ENCODE assay signal across 25 cellular contexts in genomic region chr1:51304360-51304759, GRCh38. TPM values are rescaled to one million over a fixed set of nuclear protein-coding genes. Genes with fewer than 3 reads are reported as not detected.
"Had no signal": no experiment of that assay in that cellular context is flagged by ENCODE, and none has a peak within 500 bp of the region (broad histone marks: within the 10 kb centered on the region; RNA-seq: fewer than 3 reads in every experiment).

No MANE protein-coding gene starts in this region.

- DNase-seq: activated B cell treated with CpG ODN at 0.5 μM for 24 hours; activated CD4-positive, alpha-beta T cell treated with anti-CD3 and anti-CD28 coated beads for 4 hours; activated CD8-positive, alpha-beta memory T cell treated with anti-CD3 and anti-CD28 coated beads, Interleukin-2, amount 10 ng/mL, durations not matched to agents 7 days and 5 days; activated naive CD8-positive, alpha-beta T cell treated with anti-CD3 and anti-CD28 coated beads, Interleukin-2, amount 10 ng/mL, durations not matched to agents 7 days and 5 days; activated T-cell treated with anti-CD3 and anti-CD28 coated beads for 4 hours; anterior cingulate cortex; effector memory CD4-positive, alpha-beta T cell; gastrocnemius medialis; hippocampal formation; kidney glomerular epithelial cell; left lung; naive thymus-derived CD4-positive, alpha-beta T cell; retina; stimulated activated CD4-positive, alpha-beta T cell treated with anti-CD3 and anti-CD28 coated beads, Interleukin-4, amount 100 ng/mL, for 1 hour; SW 1271; T-helper 17 cell; upper lobe of left lung had no signal

- H3K4me3 ChIP-seq: body of pancreas, cardiac muscle cell, gastrocnemius medialis, left lung, lung, neural progenitor cell, SK-N-MC had no signal

- H3K4me3 Mint-ChIP-seq: activated CD4-positive, alpha-beta memory T cell treated with anti-CD3 and anti-CD28 coated beads for 36 hours; activated CD8-positive, alpha-beta memory T cell treated with anti-CD3 and anti-CD28 coated beads, Interleukin-2, amount 10 ng/mL, durations not matched to agents 7 days and 5 days; activated naive CD8-positive, alpha-beta T cell treated with anti-CD3 and anti-CD28 coated beads, Interleukin-2, amount 10 ng/mL, durations not matched to agents 7 days and 5 days; naive thymus-derived CD4-positive, alpha-beta T cell; neural progenitor cell; T-helper 17 cell had no signal

- H3K27ac Mint-ChIP-seq: activated CD4-positive, alpha-beta memory T cell treated with anti-CD3 and anti-CD28 coated beads for 36 hours; naive thymus-derived CD4-positive, alpha-beta T cell; progenitor cell of endocrine pancreas had no signal

- H3K36me3 ChIP-seq: cardiac muscle cell, gastrocnemius medialis, left lung, neural progenitor cell, upper lobe of left lung had no signal

- H3K9me3 ChIP-seq: body of pancreas, gastrocnemius medialis, left lung, upper lobe of left lung had no signal

- H3K4me2 ChIP-seq: neural progenitor cell had no signal

- H3K4me1 Mint-ChIP-seq: T-helper 17 cell had no signal

- H3K36me3 Mint-ChIP-seq: activated CD4-positive, alpha-beta memory T cell treated with anti-CD3 and anti-CD28 coated beads for 36 hours; activated CD8-positive, alpha-beta memory T cell treated with anti-CD3 and anti-CD28 coated beads, Interleukin-2, amount 10 ng/mL, durations not matched to agents 7 days and 5 days; naive thymus-derived CD4-positive, alpha-beta T cell; neural progenitor cell had no signal

- H3K9ac ChIP-seq: neural progenitor cell had no signal

- H3K9me3 Mint-ChIP-seq: activated B cell treated with CpG ODN at 0.5 μM for 24 hours; activated CD4-positive, alpha-beta memory T cell treated with anti-CD3 and anti-CD28 coated beads for 36 hours; activated naive CD8-positive, alpha-beta T cell treated with anti-CD3 and anti-CD28 coated beads, Interleukin-2, amount 10 ng/mL, durations not matched to agents 7 days and 5 days; naive thymus-derived CD4-positive, alpha-beta T cell; neural progenitor cell had no signal

- H3K27me3 ChIP-seq: body of pancreas, cardiac muscle cell, gastrocnemius medialis, left lung, neural progenitor cell, upper lobe of left lung had no signal

- ATAC-seq: activated CD8-positive, alpha-beta memory T cell treated with anti-CD3 and anti-CD28 coated beads, Interleukin-2, amount 10 ng/mL, durations not matched to agents 7 days and 5 days; body of pancreas; esophagus mucosa; gastrocnemius medialis; T-helper 17 cell had no signal

- H3K4me1 ChIP-seq: gastrocnemius medialis had no signal

- H3K27ac ChIP-seq: cardiac muscle cell, gastrocnemius medialis, neural progenitor cell, SK-N-MC had no signal

- H3K27me3 Mint-ChIP-seq: activated B cell treated with CpG ODN at 0.5 μM for 24 hours; activated CD4-positive, alpha-beta memory T cell treated with anti-CD3 and anti-CD28 coated beads for 36 hours; activated CD8-positive, alpha-beta memory T cell treated with anti-CD3 and anti-CD28 coated beads, Interleukin-2, amount 10 ng/mL, durations not matched to agents 7 days and 5 days; activated naive CD8-positive, alpha-beta T cell treated with anti-CD3 and anti-CD28 coated beads, Interleukin-2, amount 10 ng/mL, durations not matched to agents 7 days and 5 days; naive thymus-derived CD4-positive, alpha-beta T cell; progenitor cell of endocrine pancreas; T-helper 17 cell had no signal

RNA-seq across cellular contexts. Expression of gene TTC39A, which starts 26.0 kb away (rescaled TPM):
- total RNA-seq: activated naive CD8-positive, alpha-beta T cell treated with anti-CD3 and anti-CD28 coated beads, Interleukin-2, amount 10 ng/mL, durations not matched to agents 7 days and 5 days; T-helper 17 cell had no signal
- polyA plus RNA-seq: naive thymus-derived CD4-positive, alpha-beta T cell had no signal
